In genomic region chr3:58874795-58875194, GRCh38 we compare ENCODE assay signal across 8 cellular contexts.
DNase-seq lines count a peak whose midpoint lies in the region; ATAC-seq and TF ChIP-seq lines count a peak whose summit lies in the region.

No MANE protein-coding gene starts in this region.

- no peaks in the 10 kb centered on the region for H3K9me2 ChIP-seq in MM.1S (replicated peaks; ENCODE audit: insufficient read depth, low read length)

- no peaks in the 10 kb centered on the region for H3F3A ChIP-seq in MM.1S (ENCODE audit: insufficient read depth, low read length)

- no peaks in the 10 kb centered on the region for H3K36me3 ChIP-seq in MM.1S (replicated peaks; ENCODE audit: insufficient read depth, low read length)

- H3K4me2 ChIP-seq in MM.1S (ENCODE audit: low read depth, low read length), result no peak overlapping the region

- H3K4me1 ChIP-seq in foreskin keratinocyte (peaks cover 33% of the 10 kb centered on the region), MM.1S (ENCODE audit: low read length) (no peaks in the 10 kb centered on the region)

- H3K9ac ChIP-seq in MM.1S (ENCODE audit: low read length), result no peak overlapping the region

- no peaks in the 10 kb centered on the region for H3K79me2 ChIP-seq in MM.1S (ENCODE audit: low read length)

- H3K27me3 ChIP-seq in foreskin keratinocyte (no peaks in the 10 kb centered on the region), MM.1S (replicated peaks; ENCODE audit: insufficient read depth, low read length) (no peaks in the 10 kb centered on the region)

- no peak overlapping the region for H2AFZ ChIP-seq in MM.1S (ENCODE audit: low read length)

- H3K27ac ChIP-seq in foreskin keratinocyte (peak overlapping the region; percentile 94), MM.1S (ENCODE audit: low read length) (no peak overlapping the region)

- ATAC-seq in GM18519 (IDR thresholded peaks at IDR 0.05; ENCODE audit: low FRiP score, unreplicated experiment) (peak; percentile 75), GM21825 (IDR thresholded peaks at IDR 0.05; ENCODE audit: unreplicated experiment) (peak; percentile 85), foreskin keratinocyte (peak; percentile 94)

- H4K20me1 ChIP-seq in MM.1S (ENCODE audit: insufficient read depth, low read length), result no peaks in the 10 kb centered on the region

- DNase-seq in HS-5 (ENCODE audit: low read depth) (peak; percentile 49), foreskin keratinocyte (peak; percentile 98 to 99), islet precursor cell (no peak), MM.1S (no peak), posterior vena cava (ENCODE audit: low spot score) (no peak), NCI-H2029 (lab: John Stamatoyannopoulos, UW) (no peak)

- intact Hi-C loops in posterior vena cava (cut with DNase I), result no loop called here

- no peak overlapping the region for H3K4me3 ChIP-seq in MM.1S (ENCODE audit: low read length)

- H3K9me3 ChIP-seq in MM.1S (replicated peaks; ENCODE audit: insufficient read depth, low read length), result no peaks in the 10 kb centered on the region

- TF ChIP-seq CTCF in foreskin keratinocyte (conservative IDR thresholded peaks at IDR 0.05), result no peak
- no peak for TF ChIP-seq CTCF in MM.1S (IDR thresholded peaks at IDR 0.05; ENCODE audit: low read length)

Comparison
In these comparisons a context has a peak if more than half of its experiments do, and no peak if none do; other contexts are left out.
1. DNase-seq: peak in HS-5 (single experiment) and foreskin keratinocyte (2 of 2); none in islet precursor cell (single experiment), MM.1S (single experiment), posterior vena cava (single experiment) and NCI-H2029 (single experiment).
2. Peak in every context shown above with its lines, with median percentiles within 50 percentile points of each other: ATAC-seq.